In genomic region chr18:50306944-50307343, GRCh38 we compare ENCODE assay signal across 9 cellular contexts. TPM values are rescaled to one million over a fixed set of nuclear protein-coding genes. Genes with fewer than 3 reads are reported as not detected.
DNase-seq lines count a peak whose midpoint lies in the region; ATAC-seq, FAIRE-seq and TF ChIP-seq lines count a peak whose summit lies in the region.
"Had no signal": no experiment of that assay in that cellular context is flagged by ENCODE, and none has a peak within 500 bp of the region (broad histone marks: within the 10 kb centered on the region; RNA-seq: fewer than 3 reads in every experiment).

No MANE protein-coding gene starts in this region.

- DNase-seq in activated CD8-positive, alpha-beta memory T cell treated with anti-CD3 and anti-CD28 coated beads, Interleukin-2, amount 10 ng/mL, durations not matched to agents 7 days and 5 days = no peak
- no peak for DNase-seq in activated CD8-positive, alpha-beta memory T cell treated with anti-CD3 and anti-CD28 coated beads, Interleukin-2, amount 50 U/mL, for 48 hours
- no peak for DNase-seq in activated CD4-positive, alpha-beta memory T cell treated with anti-CD3 and anti-CD28 coated beads for 36 hours
- DNase-seq in hepatocyte (ENCODE audit: low spot score) = no peak
- DNase-seq in GM12892 (ENCODE audit: insufficient read length) = no peak

- no peak for ATAC-seq in activated CD8-positive, alpha-beta memory T cell treated with anti-CD3 and anti-CD28 coated beads, Interleukin-2, amount 10 ng/mL, durations not matched to agents 7 days and 5 days
- ATAC-seq in HG02938 (IDR thresholded peaks at IDR 0.05; ENCODE audit: unreplicated experiment) (no peak), HG02981 (IDR thresholded peaks at IDR 0.05; ENCODE audit: unreplicated experiment) (no peak)

- peak overlapping the region in 1 of 2 donors; percentile 58 for H3K9ac ChIP-seq in stomach smooth muscle (ENCODE audit: low read length in 2 of 2)

- peaks cover 6% of the 10 kb centered on the region for H3K36me3 Mint-ChIP-seq in activated CD8-positive, alpha-beta memory T cell treated with anti-CD3 and anti-CD28 coated beads, Interleukin-2, amount 10 ng/mL, durations not matched to agents 7 days and 5 days
- no peaks in the 10 kb centered on the region for H3K36me3 Mint-ChIP-seq in activated CD4-positive, alpha-beta memory T cell treated with anti-CD3 and anti-CD28 coated beads for 36 hours

- no peaks in the 10 kb centered on the region for H3K9me2 ChIP-seq in hepatocyte (replicated peaks; ENCODE audit: insufficient read depth)

- H3K36me3 ChIP-seq in hepatocyte (replicated peaks; ENCODE audit: insufficient read depth, low read depth) (no peaks in the 10 kb centered on the region), stomach smooth muscle (ENCODE audit: control insufficient read depth in 2 of 2, insufficient read depth in 2 of 2, low read length in 2 of 2) (no peaks in the 10 kb centered on the region)
- H3K36me3 ChIP-seq: HAP-1 had no signal

- WGBS in hepatocyte (ENCODE audit: low lambda C conversion rate, missing lambda C conversion rate) = 69% methylated on average over 8 of the region's 8 CpGs

- H3K9me3 ChIP-seq in hepatocyte (ENCODE audit: low read depth) (no peaks in the 10 kb centered on the region), stomach smooth muscle (ENCODE audit: control insufficient read depth in 2 of 2, low read length in 2 of 2) (peaks cover 0 to 3% of the 10 kb centered on the region in 2 donors)

- no peak for FAIRE-seq in GM12892 (lab: Jason Lieb, UNC)

- peaks cover 37% of the 10 kb centered on the region for H3K27me3 Mint-ChIP-seq in activated CD8-positive, alpha-beta memory T cell treated with anti-CD3 and anti-CD28 coated beads, Interleukin-2, amount 10 ng/mL, durations not matched to agents 7 days and 5 days
- H3K27me3 Mint-ChIP-seq in activated CD4-positive, alpha-beta memory T cell treated with anti-CD3 and anti-CD28 coated beads for 36 hours = peaks cover 9% of the 10 kb centered on the region

- CTCF ChIA-PET in activated CD8-positive, alpha-beta memory T cell treated with anti-CD3 and anti-CD28 coated beads, Interleukin-2, amount 10 ng/mL, durations not matched to agents 7 days and 5 days (lab: Charles Lee) = interaction anchor here (1.0 to 3.4 kb wide), 5 partner anchors 9 to 50 kb away, joined by 3 to 17 read pairs (median 10); partner anchors contain the start of gene CFAP53
- CTCF ChIA-PET in activated CD4-positive, alpha-beta memory T cell treated with anti-CD3 and anti-CD28 coated beads for 36 hours (lab: Charles Lee) = interaction anchor here (1.7 kb wide), 1 partner anchor 50 kb away, joined by 9 read pairs; no protein-coding TSS in a partner anchor

- no peak overlapping the region for H3K27ac ChIP-seq in hepatocyte
- no peak overlapping the region for H3K27ac ChIP-seq in stomach smooth muscle (ENCODE audit: low read length)

- no peaks in the 10 kb centered on the region for H3K79me2 ChIP-seq in hepatocyte

- no peaks in the 10 kb centered on the region for H4K20me1 ChIP-seq in hepatocyte (ENCODE audit: insufficient read depth, poor library complexity, severe bottlenecking)

- peak overlapping the region; percentile 88 for H3K4me2 ChIP-seq in hepatocyte

- POLR2A ChIA-PET in activated CD4-positive, alpha-beta memory T cell treated with anti-CD3 and anti-CD28 coated beads for 36 hours (lab: Charles Lee) = interaction anchor here (0.7 kb wide), 1 partner anchor 41 kb away, joined by 3 read pairs; no protein-coding TSS in a partner anchor

- intact Hi-C loops in activated CD4-positive, alpha-beta memory T cell treated with anti-CD3 and anti-CD28 coated beads for 36 hours (cut with micrococcal nuclease) = loop anchor here (1.0 to 5.0 kb wide), 3 partner anchors 9 to 68 kb away; partner anchors contain the start of genes CFAP53 and SKA1

- peaks cover 14% of the 10 kb centered on the region for H3K4me1 Mint-ChIP-seq in activated CD8-positive, alpha-beta memory T cell treated with anti-CD3 and anti-CD28 coated beads, Interleukin-2, amount 10 ng/mL, durations not matched to agents 7 days and 5 days
- peaks cover 4% of the 10 kb centered on the region for H3K4me1 Mint-ChIP-seq in activated CD4-positive, alpha-beta memory T cell treated with anti-CD3 and anti-CD28 coated beads for 36 hours (ENCODE audit: low read depth)

- H3K27me3 ChIP-seq in hepatocyte = no peaks in the 10 kb centered on the region
- H3K27me3 ChIP-seq in stomach smooth muscle (ENCODE audit: control insufficient read depth in 1 of 2, insufficient read depth in 2 of 2, low read length in 2 of 2) = peaks cover 4 to 6% of the 10 kb centered on the region in 2 donors

- H3K4me1 ChIP-seq in hepatocyte (ENCODE audit: insufficient read depth) (no peaks in the 10 kb centered on the region), stomach smooth muscle (ENCODE audit: control insufficient read depth, insufficient read depth, low read length) (peaks cover 7% of the 10 kb centered on the region)

- H3K27ac Mint-ChIP-seq in activated CD8-positive, alpha-beta memory T cell treated with anti-CD3 and anti-CD28 coated beads, Interleukin-2, amount 10 ng/mL, durations not matched to agents 7 days and 5 days = peak overlapping the region; percentile 67
- no peak overlapping the region for H3K27ac Mint-ChIP-seq in activated CD4-positive, alpha-beta memory T cell treated with anti-CD3 and anti-CD28 coated beads for 36 hours

- no peak for TF ChIP-seq CTCF in hepatocyte (IDR thresholded peaks at IDR 0.05; ENCODE audit: poor library complexity)

- peak overlapping the region; percentile 82 for H3K4me3 Mint-ChIP-seq in activated CD8-positive, alpha-beta memory T cell treated with anti-CD3 and anti-CD28 coated beads, Interleukin-2, amount 10 ng/mL, durations not matched to agents 7 days and 5 days
- H3K4me3 Mint-ChIP-seq in activated CD4-positive, alpha-beta memory T cell treated with anti-CD3 and anti-CD28 coated beads for 36 hours = peak overlapping the region; percentile 83

- H3K9me3 Mint-ChIP-seq in activated CD8-positive, alpha-beta memory T cell treated with anti-CD3 and anti-CD28 coated beads, Interleukin-2, amount 10 ng/mL, durations not matched to agents 7 days and 5 days (ENCODE audit: low read depth) = peaks cover 6% of the 10 kb centered on the region
- H3K9me3 Mint-ChIP-seq in activated CD4-positive, alpha-beta memory T cell treated with anti-CD3 and anti-CD28 coated beads for 36 hours = peaks cover 4% of the 10 kb centered on the region

- H2AFZ ChIP-seq in hepatocyte = peak overlapping the region; percentile 80

- H3K4me3 ChIP-seq in hepatocyte (no peak overlapping the region), stomach smooth muscle (ENCODE audit: low read length in 2 of 2) (peak overlapping the region; percentile 77 to 78)

- TF ChIP-seq POLR2A in GM12892 (IDR thresholded peaks at IDR 0.05; ENCODE audit: low read depth, low read length) = no peak

RNA-seq across cellular contexts. Expression of gene CXXC1, which starts 19.5 kb away (rescaled TPM):
- 100 to 1,000 TPM; 128 to 150 TPM for total RNA-seq in activated CD8-positive, alpha-beta memory T cell treated with anti-CD3 and anti-CD28 coated beads, Interleukin-2, amount 10 ng/mL, durations not matched to agents 7 days and 5 days
- total RNA-seq in activated CD4-positive, alpha-beta memory T cell treated with anti-CD3 and anti-CD28 coated beads for 36 hours = 10 to 100 TPM; 80.8 to 80.9 TPM
- 33.3 and 52.7 TPM in 2 replicates for total RNA-seq in hepatocyte
- polyA plus RNA-seq in hepatocyte = 68.3 and 89.3 TPM in 2 replicates
- 108 TPM for polyA plus RNA-seq in GM12892 (2012; ENCODE audit: missing spikeins)

RNA-seq across cellular contexts. Expression of gene MBD1, which starts 25.6 kb away (rescaled TPM):
- 100 to 1,000 TPM in 1 of 2 experiments, 10 to 100 TPM in 1; 97.8 to 106 TPM for total RNA-seq in activated CD8-positive, alpha-beta memory T cell treated with anti-CD3 and anti-CD28 coated beads, Interleukin-2, amount 10 ng/mL, durations not matched to agents 7 days and 5 days
- 10 to 100 TPM; 69.4 to 70.5 TPM for total RNA-seq in activated CD4-positive, alpha-beta memory T cell treated with anti-CD3 and anti-CD28 coated beads for 36 hours
- 38.8 and 53.1 TPM in 2 replicates for total RNA-seq in hepatocyte
- polyA plus RNA-seq in hepatocyte = 53.0 and 54.2 TPM in 2 replicates
- 47.7 TPM for polyA plus RNA-seq in GM12892 (2012; ENCODE audit: missing spikeins)

RNA-seq across cellular contexts. Expression of gene CFAP53, which starts 40.6 kb away (rescaled TPM):
- under 1 TPM; 0.16 to 0.50 TPM for total RNA-seq in activated CD8-positive, alpha-beta memory T cell treated with anti-CD3 and anti-CD28 coated beads, Interleukin-2, amount 10 ng/mL, durations not matched to agents 7 days and 5 days
- under 1 TPM; 0.26 to 0.48 TPM for total RNA-seq in activated CD4-positive, alpha-beta memory T cell treated with anti-CD3 and anti-CD28 coated beads for 36 hours
- total RNA-seq in hepatocyte = 0.24 and 0.50 TPM in 2 replicates
- polyA plus RNA-seq in hepatocyte = 0.24 and 0.86 TPM in 2 replicates
- polyA plus RNA-seq in GM12892 (2012; ENCODE audit: missing spikeins) = 0.23 TPM
